In the genomic region with DNA sequence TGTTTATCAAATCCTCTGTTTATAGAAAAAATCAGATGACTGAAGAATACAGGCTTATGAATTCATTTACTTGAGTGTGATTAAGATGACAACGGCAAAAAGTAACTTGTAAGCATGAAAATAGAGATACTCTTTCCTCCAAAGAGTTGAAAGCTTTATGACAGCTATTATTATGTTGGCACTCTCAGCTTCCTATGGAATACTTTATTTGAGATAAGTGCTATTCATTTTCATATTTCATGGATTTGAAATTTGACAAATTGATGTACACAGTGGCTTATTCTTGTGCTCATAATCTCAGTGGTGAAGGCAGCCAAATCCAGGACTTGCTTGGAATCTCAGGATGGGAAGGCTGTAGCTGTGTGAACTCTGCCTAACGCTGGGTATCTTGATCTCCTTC, we compare ENCODE assay signal across 28 cellular contexts.
"Had no signal": no experiment of that assay in that cellular context is flagged by ENCODE, and none has a peak within 500 bp of the region (broad histone marks: within the 10 kb centered on the region; RNA-seq: fewer than 3 reads in every experiment).

No MANE protein-coding gene starts in this region.

- H2AFZ ChIP-seq: neural progenitor cell, parathyroid adenoma had no signal

- H3K4me3 ChIP-seq: left lung, lung, mucosa of descending colon, neural progenitor cell, psoas muscle, right atrium auricular region, right lobe of liver, smooth muscle cell, tibial nerve, uterus had no signal

- H3K9ac ChIP-seq: neural progenitor cell, parathyroid adenoma had no signal

- DNase-seq: hypothalamus; immature natural killer cell; kidney; left colon; left lung; mesendoderm; mucosa of descending colon; naive thymus-derived CD4-positive, alpha-beta T cell; occipital lobe; psoas muscle; right lobe of liver; stimulated activated CD4-positive, alpha-beta T cell treated with anti-CD3 and anti-CD28 coated beads, Interleukin-1b, Interleukin-23, amount 100 ng/mL, for 48 hours; stimulated activated CD4-positive, alpha-beta T cell treated with anti-CD3 and anti-CD28 coated beads, Interleukin-2, amount 100 ng/mL, for 48 hours; stimulated activated CD4-positive, alpha-beta T cell treated with anti-CD3 and anti-CD28 coated beads, Interleukin-4, amount 100 ng/mL, for 4 hours; stimulated activated CD8-positive, alpha-beta memory T cell treated with anti-CD3 and anti-CD28 coated beads, Interleukin-4, amount 100 ng/mL, for 48 hours; stimulated activated naive CD4-positive, alpha-beta T cell treated with Interleukin-2 at 50 U/mL for 16 hours; stimulated activated naive CD8-positive, alpha-beta T cell treated with anti-CD3 and anti-CD28 coated beads, Interleukin-15, amount 100 ng/mL, for 72 hours; substantia nigra; uterus had no signal

- H3K27me3 ChIP-seq: left lung, neural progenitor cell, neutrophil, right atrium auricular region, right lobe of liver, tibial nerve, uterus had no signal

- H3K4me1 ChIP-seq: left lung, neural progenitor cell, parathyroid adenoma, psoas muscle, right atrium auricular region, right lobe of liver, tibial nerve, uterus had no signal

- H3K27ac ChIP-seq: left lung, neural progenitor cell, neutrophil, parathyroid adenoma, psoas muscle, right atrium auricular region, right lobe of liver, tibial nerve, uterus had no signal

- H3K79me2 ChIP-seq: parathyroid adenoma had no signal

- H3K4me2 ChIP-seq: neural progenitor cell, smooth muscle cell had no signal

- H3K9me3 ChIP-seq: neutrophil, psoas muscle, right atrium auricular region, right lobe of liver, tibial nerve, uterus had no signal

- ATAC-seq: left colon; left lung; mucosa of descending colon; naive thymus-derived CD4-positive, alpha-beta T cell; natural killer cell treated with Interleukin-12 subunit alpha and Interleukin-12 subunit beta and Interleukin-15 and Interleukin-18, amount 100 ng/mL, for 72 hours; psoas muscle; right lobe of liver; stimulated activated memory B cell treated with anti-CD40 and anti-IgM and Interleukin-4, amounts not matched to agents 10 μg/mL and 1 μg/mL and 100 μg/mL, for 72 hours; stimulated activated naive CD8-positive, alpha-beta T cell treated with anti-CD3 and anti-CD28 coated beads, Interleukin-15, amount 100 ng/mL, for 72 hours had no signal

- H3K36me3 ChIP-seq: left lung, neural progenitor cell, neutrophil, right atrium auricular region, right lobe of liver, tibial nerve, uterus had no signal
